11 cellular contexts compared by ENCODE assay signal in the genomic region with DNA sequence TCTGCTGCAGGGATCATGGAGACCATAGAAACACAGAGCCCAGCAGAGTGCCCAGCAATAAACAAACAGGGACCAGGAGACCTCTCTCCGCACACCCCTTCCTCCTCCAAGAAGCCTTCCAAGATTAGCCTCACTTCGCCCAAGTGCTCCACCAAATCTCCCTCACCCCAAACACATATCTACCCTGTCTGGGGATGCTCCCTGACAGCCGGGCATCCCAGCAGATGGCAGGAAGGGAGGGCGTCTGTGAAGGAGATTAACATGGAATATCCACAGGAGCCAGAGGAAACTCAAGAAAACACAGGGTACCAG. TPM values are rescaled to one million over a fixed set of nuclear protein-coding genes. Genes with fewer than 3 reads are reported as not detected.
DNase-seq lines count a peak whose midpoint lies in the region; ATAC-seq, FAIRE-seq and TF ChIP-seq lines count a peak whose summit lies in the region.
"Had no signal": no experiment of that assay in that cellular context is flagged by ENCODE, and none has a peak within 500 bp of the region (broad histone marks: within the 10 kb centered on the region; RNA-seq: fewer than 3 reads in every experiment).

No MANE protein-coding gene starts in this region.

- no peak for TF ChIP-seq CTCF in RWPE1 (conservative IDR thresholded peaks at IDR 0.05; ENCODE audit: low read depth)

- no peak for DNase-seq in activated T-cell treated with anti-CD3 and anti-CD28 coated beads, Interleukin-2, amount 50 U/mL, for 72 hours
- DNase-seq in activated T-cell treated with anti-CD3 and anti-CD28 coated beads, Interleukin-2, amount 50 U/mL, for 1 hour: no peak
- DNase-seq in RWPE1 (ENCODE audit: low spot score): no peak
- DNase-seq in effector memory CD8-positive, alpha-beta T cell: no peak
- DNase-seq in stimulated activated effector memory CD8-positive, alpha-beta T cell treated with anti-CD3 and anti-CD28 coated beads, Interleukin-12 subunit alpha, Interleukin-12 subunit beta, amount 100 ng/mL, for 72 hours (ENCODE audit: low spot score in 2 of 2): no peak
- no peak for DNase-seq in central memory CD4-positive, alpha-beta T cell
- DNase-seq in H54 (ENCODE audit: insufficient read length, low spot score): no peak
- DNase-seq: cortex of kidney had no signal

- no peak for ATAC-seq in activated T-cell treated with anti-CD3 and anti-CD28 coated beads, Interleukin-2, amount 50 U/mL, for 72 hours (replicated peaks in 1 of 2)
- ATAC-seq in effector memory CD8-positive, alpha-beta T cell (replicated peaks): no peak
- no peak for ATAC-seq in stimulated activated effector memory CD8-positive, alpha-beta T cell treated with anti-CD3 and anti-CD28 coated beads, Interleukin-12 subunit alpha, Interleukin-12 subunit beta, amount 100 ng/mL, for 72 hours
- ATAC-seq in HG02588 (IDR thresholded peaks at IDR 0.05; ENCODE audit: unreplicated experiment): no peak
- ATAC-seq: heart left ventricle had no signal

- peak overlapping the region; percentile 97; the same call in 1 of the 2 replicates for H3K27ac ChIP-seq in RWPE1
- H3K27ac ChIP-seq: heart left ventricle had no signal

- CTCF ChIA-PET in RWPE1 (lab: Yijun Ruan, JAX): interaction anchor here (0.5 to 1.9 kb wide), 27 partner anchors 8 to 582 kb away, joined by 3 to 26 read pairs (median 4); partner anchors contain the start of genes ATG16L2 and STARD10

- H3K4me1 Mint-ChIP-seq in activated T-cell treated with anti-CD3 and anti-CD28 coated beads, Interleukin-2, amount 50 U/mL, for 72 hours (ENCODE audit: low read depth): peaks cover 41% of the 10 kb centered on the region
- H3K4me1 Mint-ChIP-seq in effector memory CD8-positive, alpha-beta T cell (ENCODE audit: low read depth in 2 of 2): peaks cover 40% of the 10 kb centered on the region in 2 donors
- H3K4me1 Mint-ChIP-seq in stimulated activated effector memory CD8-positive, alpha-beta T cell treated with anti-CD3 and anti-CD28 coated beads, Interleukin-12 subunit alpha, Interleukin-12 subunit beta, amount 100 ng/mL, for 72 hours: peaks cover 56% of the 10 kb centered on the region

- peaks cover 0 to 3% of the 10 kb centered on the region in 2 donors for H3K36me3 Mint-ChIP-seq in activated T-cell treated with anti-CD3 and anti-CD28 coated beads, Interleukin-2, amount 50 U/mL, for 72 hours (ENCODE audit: insufficient read depth in 2 of 2)
- H3K36me3 Mint-ChIP-seq in effector memory CD8-positive, alpha-beta T cell (ENCODE audit: insufficient read depth): peaks cover 40% of the 10 kb centered on the region
- peaks cover 29% of the 10 kb centered on the region for H3K36me3 Mint-ChIP-seq in stimulated activated effector memory CD8-positive, alpha-beta T cell treated with anti-CD3 and anti-CD28 coated beads, Interleukin-12 subunit alpha, Interleukin-12 subunit beta, amount 100 ng/mL, for 72 hours

- no peaks in the 10 kb centered on the region for H3K9me3 Mint-ChIP-seq in activated T-cell treated with anti-CD3 and anti-CD28 coated beads, Interleukin-2, amount 50 U/mL, for 72 hours
- H3K9me3 Mint-ChIP-seq in effector memory CD8-positive, alpha-beta T cell: no peaks in the 10 kb centered on the region
- no peaks in the 10 kb centered on the region for H3K9me3 Mint-ChIP-seq in stimulated activated effector memory CD8-positive, alpha-beta T cell treated with anti-CD3 and anti-CD28 coated beads, Interleukin-12 subunit alpha, Interleukin-12 subunit beta, amount 100 ng/mL, for 72 hours

- no peaks in the 10 kb centered on the region for H3K27me3 Mint-ChIP-seq in activated T-cell treated with anti-CD3 and anti-CD28 coated beads, Interleukin-2, amount 50 U/mL, for 72 hours (ENCODE audit: low read depth)
- no peaks in the 10 kb centered on the region for H3K27me3 Mint-ChIP-seq in effector memory CD8-positive, alpha-beta T cell

- POLR2A ChIA-PET in RWPE1 (lab: Yijun Ruan, JAX; ENCODE audit: low non-redundant PET): interaction anchor here (0.9 kb wide), 1 partner anchor 56 kb away, joined by 3 read pairs; no protein-coding TSS in a partner anchor

- H3K4me3 Mint-ChIP-seq in activated T-cell treated with anti-CD3 and anti-CD28 coated beads, Interleukin-2, amount 50 U/mL, for 72 hours: no peak overlapping the region
- no peak overlapping the region for H3K4me3 Mint-ChIP-seq in effector memory CD8-positive, alpha-beta T cell
- H3K4me3 Mint-ChIP-seq in stimulated activated effector memory CD8-positive, alpha-beta T cell treated with anti-CD3 and anti-CD28 coated beads, Interleukin-12 subunit alpha, Interleukin-12 subunit beta, amount 100 ng/mL, for 72 hours: no peak overlapping the region

- no peak for FAIRE-seq in H54 (lab: Jason Lieb, UNC)

- TF ChIP-seq POLR2A in H54 (IDR thresholded peaks at IDR 0.05; ENCODE audit: low read depth, low read length): no peak

- peak overlapping the region; percentile 49 for H3K27ac Mint-ChIP-seq in activated T-cell treated with anti-CD3 and anti-CD28 coated beads, Interleukin-2, amount 50 U/mL, for 72 hours
- peak overlapping the region; percentile 93 to 97 for H3K27ac Mint-ChIP-seq in effector memory CD8-positive, alpha-beta T cell
- peak overlapping the region; percentile 88 for H3K27ac Mint-ChIP-seq in stimulated activated effector memory CD8-positive, alpha-beta T cell treated with anti-CD3 and anti-CD28 coated beads, Interleukin-12 subunit alpha, Interleukin-12 subunit beta, amount 100 ng/mL, for 72 hours

RNA-seq across cellular contexts. Expression of gene ARAP1, which starts 26.5 kb away (rescaled TPM):
- 10 to 100 TPM; 81.7 to 93.4 TPM for total RNA-seq in activated T-cell treated with anti-CD3 and anti-CD28 coated beads, Interleukin-2, amount 50 U/mL, for 72 hours

RNA-seq across cellular contexts. Expression of gene PDE2A, which starts 51.5 kb away (rescaled TPM):
- 1 to 10 TPM in 1 of 2 donors, under 1 TPM in 1; 0.77 to 1.7 TPM for total RNA-seq in activated T-cell treated with anti-CD3 and anti-CD28 coated beads, Interleukin-2, amount 50 U/mL, for 72 hours
- total RNA-seq: smooth muscle cell had no signal
